In the genomic region with DNA sequence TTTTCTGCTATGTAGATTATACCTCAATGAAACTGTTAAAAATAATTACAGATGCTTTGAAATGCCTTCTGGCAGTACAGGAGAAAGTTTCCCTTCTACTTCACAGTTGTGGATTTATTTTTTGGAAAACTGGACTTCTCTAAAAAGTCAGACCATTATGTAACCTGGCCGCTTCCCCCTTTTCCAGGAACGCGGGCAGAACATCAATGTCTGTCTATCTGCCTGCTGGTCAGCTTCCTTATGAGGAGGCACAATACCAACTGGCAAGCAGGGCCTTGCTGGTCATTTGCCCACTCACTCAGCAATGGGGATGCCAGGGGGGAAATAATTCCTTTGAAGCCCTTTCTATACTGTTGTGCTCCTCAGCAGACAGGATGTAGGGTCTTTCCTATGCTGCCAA, we compare ENCODE assay signal across 18 cellular contexts. TPM values are rescaled to one million over a fixed set of nuclear protein-coding genes. Genes with fewer than 3 reads are reported as not detected.
"Had no signal": no experiment of that assay in that cellular context is flagged by ENCODE, and none has a peak within 500 bp of the region (broad histone marks: within the 10 kb centered on the region; RNA-seq: fewer than 3 reads in every experiment).

No MANE protein-coding gene starts in this region.

- H3K27ac Mint-ChIP-seq: activated CD4-positive, alpha-beta memory T cell treated with anti-CD3 and anti-CD28 coated beads, Interleukin-2, amount 10 ng/mL, durations not matched to agents 7 days and 5 days; activated naive CD4-positive, alpha-beta T cell treated with anti-CD3 and anti-CD28 coated beads, Interleukin-2, amount 10 ng/mL, durations not matched to agents 7 days and 5 days; activated T-cell treated with anti-CD3 and anti-CD28 coated beads, Interleukin-2, amount 50 U/mL, for 24 hours; mesothelial cell of epicardium; T-helper 1 cell treated with Interleukin-12 subunit alpha and Interleukin-12 subunit beta and Interleukin-4 antibody, amounts not matched to agents 30 μg/mL and 1 μg/mL, for 36 hours; type B pancreatic cell had no signal

- H3K9me3 ChIP-seq: esophagus squamous epithelium, lower lobe of right lung, pancreas had no signal

- H3K36me3 ChIP-seq: esophagus squamous epithelium, lower lobe of right lung, pancreas had no signal

- H3K27ac ChIP-seq: esophagus squamous epithelium, lower lobe of right lung, skin epidermis had no signal

- H3K4me3 ChIP-seq: esophagus squamous epithelium, lower lobe of right lung, pancreas, skin epidermis had no signal

- H3K9me3 Mint-ChIP-seq: activated naive CD4-positive, alpha-beta T cell treated with anti-CD3 and anti-CD28 coated beads, Interleukin-2, amount 10 ng/mL, durations not matched to agents 7 days and 5 days; activated T-cell treated with anti-CD3 and anti-CD28 coated beads, Interleukin-2, amount 50 U/mL, for 24 hours; neural crest cell had no signal

- ATAC-seq: lower lobe of right lung; stimulated activated naive CD8-positive, alpha-beta T cell treated with anti-CD3 and anti-CD28 coated beads, Interleukin-15, Interleukin-2, amounts not matched to agents 100 U/mL and 50 U/mL, for 24 hours had no signal

- H3K36me3 Mint-ChIP-seq: mesothelial cell of epicardium, type B pancreatic cell had no signal

- DNase-seq: activated CD4-positive, alpha-beta memory T cell treated with anti-CD3 and anti-CD28 coated beads, Interleukin-2, amount 10 ng/mL, durations not matched to agents 7 days and 5 days; activated CD4-positive, alpha-beta T cell treated with anti-CD3 and anti-CD28 coated beads for 4 hours; activated naive CD4-positive, alpha-beta T cell treated with anti-CD3 and anti-CD28 coated beads, Interleukin-2, amount 10 ng/mL, durations not matched to agents 7 days and 5 days; activated T-cell treated with anti-CD3 and anti-CD28 coated beads, Interleukin-2, amount 50 U/mL, for 24 hours; effector CD4-positive, alpha-beta T cell; esophagus squamous epithelium; lower lobe of right lung; pancreas; retina; stimulated activated CD4-positive, alpha-beta T cell treated with anti-CD3 and anti-CD28 coated beads, Interleukin-15, amount 100 ng/mL, for 24 hours; stimulated activated CD4-positive, alpha-beta T cell treated with anti-CD3 and anti-CD28 coated beads, Interleukin-4, amount 100 ng/mL, for 1 hour; stimulated activated naive CD8-positive, alpha-beta T cell treated with anti-CD3 and anti-CD28 coated beads, Interleukin-15, Interleukin-2, amounts not matched to agents 100 U/mL and 50 U/mL, for 24 hours had no signal

- H3K27me3 ChIP-seq: pancreas had no signal

- H3K4me3 Mint-ChIP-seq: activated CD4-positive, alpha-beta memory T cell treated with anti-CD3 and anti-CD28 coated beads, Interleukin-2, amount 10 ng/mL, durations not matched to agents 7 days and 5 days; activated naive CD4-positive, alpha-beta T cell treated with anti-CD3 and anti-CD28 coated beads, Interleukin-2, amount 10 ng/mL, durations not matched to agents 7 days and 5 days; activated T-cell treated with anti-CD3 and anti-CD28 coated beads, Interleukin-2, amount 50 U/mL, for 24 hours; mesothelial cell of epicardium; neural crest cell; T-helper 1 cell treated with Interleukin-12 subunit alpha and Interleukin-12 subunit beta and Interleukin-4 antibody, amounts not matched to agents 30 μg/mL and 1 μg/mL, for 36 hours; type B pancreatic cell had no signal

RNA-seq across cellular contexts. Expression of a gene that starts 22.5 kb away (rescaled TPM):
- total RNA-seq: fibroblast of villous mesenchyme had no signal
